In the genomic region with DNA sequence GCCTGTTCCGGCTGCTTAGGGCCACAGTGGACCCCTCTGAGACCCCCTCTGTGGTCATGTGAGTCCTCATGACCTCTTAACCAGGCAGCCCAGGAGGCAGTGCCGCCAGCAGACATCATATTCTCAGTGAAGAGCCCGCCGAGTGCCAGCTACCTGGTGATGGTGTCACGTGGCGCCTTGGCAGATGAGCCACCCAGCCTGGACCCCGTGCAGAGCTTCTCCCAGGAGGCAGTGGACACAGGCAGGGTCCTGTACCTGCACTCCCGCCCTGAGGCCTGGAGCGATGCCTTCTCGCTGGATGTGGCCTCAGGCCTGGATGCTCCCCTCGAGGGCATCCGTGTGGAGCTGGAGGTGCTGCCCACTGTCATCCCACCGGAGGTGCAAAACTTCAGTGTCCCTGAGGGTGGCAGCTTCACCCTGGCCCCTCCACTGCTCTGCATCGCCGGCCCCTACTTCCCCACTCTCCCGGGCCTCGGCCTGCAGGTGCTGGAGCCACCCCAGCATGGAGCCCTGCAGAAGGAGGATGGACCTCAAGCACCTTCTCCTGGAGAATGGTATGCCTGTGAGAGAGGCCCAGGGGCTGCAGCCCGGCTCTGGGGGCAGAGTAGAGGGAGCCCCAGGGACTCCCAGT, we compare ENCODE assay signal across 18 cellular contexts.
A peak's percentile ranks its signal among the peaks of the same experiment; 100 is the strongest.
DNase-seq lines count a peak whose midpoint lies in the region; ATAC-seq and TF ChIP-seq lines count a peak whose summit lies in the region.
"Had no signal": no experiment of that assay in that cellular context is flagged by ENCODE, and none has a peak within 500 bp of the region (broad histone marks: within the 10 kb centered on the region; RNA-seq: fewer than 3 reads in every experiment).

No MANE protein-coding gene starts in this region.

- ATAC-seq in heart left ventricle (no peak), left cardiac atrium (no peak), upper lobe of right lung (no peak), HG03196 (IDR thresholded peaks at IDR 0.05; ENCODE audit: unreplicated experiment) (no peak)

- H3K27me3 ChIP-seq in heart left ventricle (no peaks in the 10 kb centered on the region), neuronal stem cell (ENCODE audit: control insufficient read depth in 3 of 3, insufficient read depth in 3 of 3, low read depth in 1 of 3, low read length in 3 of 3) (no peaks in the 10 kb centered on the region), upper lobe of right lung (no peaks in the 10 kb centered on the region)

- H3K23ac ChIP-seq in neuronal stem cell (ENCODE audit: low read depth, low read length, poor library complexity), result no peak overlapping the region

- no peak overlapping the region for H3K4ac ChIP-seq in neuronal stem cell (ENCODE audit: low read length)

- no peak overlapping the region for H2BK5ac ChIP-seq in neuronal stem cell (ENCODE audit: low read length)

- no peaks in the 10 kb centered on the region for H3K9me3 Mint-ChIP-seq in type B pancreatic cell
- H3K9me3 Mint-ChIP-seq: CD4-positive, alpha-beta memory T cell; GM23338 had no signal

- H3K4me1 Mint-ChIP-seq in type B pancreatic cell (ENCODE audit: unreplicated experiment), result no peaks in the 10 kb centered on the region
- H3K4me1 Mint-ChIP-seq: CD4-positive, alpha-beta memory T cell; GM23338 had no signal

- no peak for TF ChIP-seq POLR2A in heart left ventricle (IDR thresholded peaks at IDR 0.05)

- H3K4me1 ChIP-seq in heart left ventricle, result no peaks in the 10 kb centered on the region
- no peaks in the 10 kb centered on the region for H3K4me1 ChIP-seq in neuronal stem cell (ENCODE audit: control insufficient read depth in 2 of 2, insufficient read depth in 1 of 2, low read depth in 1 of 2, low read length in 2 of 2)
- no peaks in the 10 kb centered on the region for H3K4me1 ChIP-seq in upper lobe of right lung

- no peak overlapping the region for H3K14ac ChIP-seq in neuronal stem cell (ENCODE audit: low read length)

- no peak overlapping the region for H3K18ac ChIP-seq in neuronal stem cell (ENCODE audit: low read length)

- H3K9me3 ChIP-seq in heart left ventricle (no peaks in the 10 kb centered on the region), neuronal stem cell (replicated peaks in 1 of 2; ENCODE audit: control insufficient read depth in 2 of 2, insufficient read depth in 1 of 2, low read depth in 1 of 2, low read length in 2 of 2) (no peaks in the 10 kb centered on the region), upper lobe of right lung (no peaks in the 10 kb centered on the region)

- 86 to 91% (median 90%) methylated on average over 3 to 18 of the region's 18 CpGs for WGBS in heart left ventricle, 4 donors
- no CpG with 5 or more reads among the region's 18 CpGs for WGBS in neuronal stem cell (ENCODE audit: extremely low coverage in 2 of 2, insufficient read length in 2 of 2, insufficient replicate concordance in 1 of 2), 2 donors

- H2BK120ac ChIP-seq in neuronal stem cell (ENCODE audit: low read depth, low read length), result no peak overlapping the region

- TF ChIP-seq CTCF in heart left ventricle (IDR thresholded peaks at IDR 0.05), result no peak
- TF ChIP-seq CTCF in upper lobe of right lung (IDR thresholded peaks at IDR 0.05), result no peak
- TF ChIP-seq CTCF in type B pancreatic cell (conservative IDR thresholded peaks at IDR 0.05), result no peak

- no peak overlapping the region for H2BK12ac ChIP-seq in neuronal stem cell (ENCODE audit: low read length)

- H4K8ac ChIP-seq in neuronal stem cell (ENCODE audit: low read depth, low read length), result no peak overlapping the region

- no peak overlapping the region for H2AFZ ChIP-seq in neuronal stem cell (ENCODE audit: low read length)
- H2AFZ ChIP-seq: GM23338 had no signal

- H3K79me1 ChIP-seq in neuronal stem cell (ENCODE audit: low read depth, low read length), result no peaks in the 10 kb centered on the region

- H3K9ac ChIP-seq in neuronal stem cell (ENCODE audit: low read depth, low read length, poor library complexity), result no peak overlapping the region

- H3K4me2 ChIP-seq in neuronal stem cell (ENCODE audit: insufficient read depth, low read length, poor library complexity, severe bottlenecking), result no peak overlapping the region
- H3K4me2 ChIP-seq: GM23338 had no signal

- no peaks in the 10 kb centered on the region for H3K27me3 Mint-ChIP-seq in type B pancreatic cell
- H3K27me3 Mint-ChIP-seq: CD4-positive, alpha-beta memory T cell had no signal

- H2AK5ac ChIP-seq in neuronal stem cell (ENCODE audit: low read depth, low read length), result peak overlapping the region; percentile 74

- no peak overlapping the region for H3K4me3 ChIP-seq in heart left ventricle
- no peak overlapping the region for H3K4me3 ChIP-seq in neuronal stem cell (ENCODE audit: low read length in 2 of 2)
- H3K4me3 ChIP-seq in upper lobe of right lung, result no peak overlapping the region
- H3K4me3 ChIP-seq: GM23338 had no signal

- peak overlapping the region; percentile 33 for H2BK15ac ChIP-seq in neuronal stem cell (ENCODE audit: low read length)

- no peaks in the 10 kb centered on the region for H3K36me3 ChIP-seq in heart left ventricle
- H3K36me3 ChIP-seq in neuronal stem cell (replicated peaks in 1 of 2; ENCODE audit: control insufficient read depth in 2 of 2, insufficient read depth in 2 of 2, low read length in 2 of 2), result no peaks in the 10 kb centered on the region
- no peaks in the 10 kb centered on the region for H3K36me3 ChIP-seq in upper lobe of right lung

- no peak overlapping the region for H3K27ac Mint-ChIP-seq in type B pancreatic cell
- H3K27ac Mint-ChIP-seq: CD4-positive, alpha-beta memory T cell; GM23338 had no signal

- intact Hi-C loops in heart left ventricle (cut with DNase I) (no loop called here), left cardiac atrium (cut with DNase I) (no loop called here), upper lobe of right lung (cut with DNase I) (no loop called here)

- H3K27ac ChIP-seq in heart left ventricle (no peak overlapping the region), neuronal stem cell (replicated peaks; ENCODE audit: low read length) (no peak overlapping the region), upper lobe of right lung (no peak overlapping the region)

- DNase-seq in heart left ventricle (peak in 3 of 5 donors; percentile 16 to 46 (median 24)), left cardiac atrium (no peak), ecto neural progenitor cell (ENCODE audit: low spot score) (peak; percentile 45), neuronal stem cell (ENCODE audit: low spot score) (no peak), upper lobe of right lung (peak; percentile 54), type B pancreatic cell (ENCODE audit: extremely low spot score, unreplicated experiment) (no peak), medulla oblongata (ENCODE audit: extremely low spot score) (no peak)
- DNase-seq: CD4-positive, alpha-beta memory T cell; DMS153; GDM1; IMR-90; NCI-H1417; NCI-H187; NCI-H2107; NCI-H2227 treated with DMSO at 0.1 percent for 48 hours; SHP77 had no signal

- H3K36me3 Mint-ChIP-seq in type B pancreatic cell, result no peaks in the 10 kb centered on the region
- H3K36me3 Mint-ChIP-seq: CD4-positive, alpha-beta memory T cell had no signal

- H4K91ac ChIP-seq in neuronal stem cell (ENCODE audit: low read depth, low read length, poor library complexity), result no peak overlapping the region

- H3K4me3 Mint-ChIP-seq in type B pancreatic cell, result no peak overlapping the region
- H3K4me3 Mint-ChIP-seq: CD4-positive, alpha-beta memory T cell; GM23338 had no signal

Comparison
In these comparisons a context has a peak if more than half of its experiments do, and no peak if none do; other contexts are left out.
1. DNase-seq: peak in heart left ventricle (3 of 5), ecto neural progenitor cell (single experiment) and upper lobe of right lung (single experiment); none in left cardiac atrium (single experiment), neuronal stem cell (single experiment), type B pancreatic cell (single experiment) and medulla oblongata (single experiment).